In the genomic region with DNA sequence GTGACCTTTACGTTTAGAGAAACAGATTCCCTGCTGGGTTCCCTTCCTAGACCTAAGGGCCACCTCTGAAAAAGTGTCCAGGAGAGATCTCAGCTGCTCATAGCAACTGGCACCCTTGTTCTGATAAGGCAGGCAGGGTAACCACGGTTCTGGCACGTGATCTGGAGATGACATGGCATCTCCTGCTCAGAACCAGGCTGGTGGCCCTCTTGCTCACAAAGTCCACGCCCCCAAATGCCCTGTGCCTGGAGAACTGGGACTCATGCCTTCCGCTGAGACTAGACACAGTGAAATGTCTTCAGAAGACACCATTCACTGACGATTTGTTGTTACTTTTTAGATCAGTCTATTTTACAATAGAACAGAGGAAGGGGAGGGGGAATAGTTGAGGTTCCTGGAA, we compare ENCODE assay signal across 36 cellular contexts.
"Had no signal": no experiment of that assay in that cellular context is flagged by ENCODE, and none has a peak within 500 bp of the region (broad histone marks: within the 10 kb centered on the region; RNA-seq: fewer than 3 reads in every experiment).

No MANE protein-coding gene starts in this region.

- H3K27ac ChIP-seq: adrenal gland, Peyer's patch, VCaP had no signal

- ATAC-seq: activated naive CD4-positive, alpha-beta T cell treated with anti-CD3 and anti-CD28 coated beads, Interleukin-2, amount 50 U/mL, for 72 hours; activated T-cell treated with anti-CD3 and anti-CD28 coated beads, Interleukin-2, amount 50 U/mL, for 4 hours; PC-3 had no signal

- H3K4me1 ChIP-seq: adrenal gland had no signal

- FAIRE-seq: bronchial epithelial cell had no signal

- H3K36me3 ChIP-seq: adrenal gland, MG63, Peyer's patch had no signal

- H3K4me3 ChIP-seq: adrenal gland, MG63, Peyer's patch had no signal

- H3K27me3 ChIP-seq: adrenal gland, MG63, Peyer's patch had no signal

- H3K9me3 ChIP-seq: adrenal gland, MG63, Peyer's patch had no signal

- DNase-seq: activated B cell treated with CpG ODN at 0.5 μM for 24 hours; activated CD4-positive, alpha-beta memory T cell treated with anti-CD3 and anti-CD28 coated beads for 36 hours; activated CD4-positive, alpha-beta T cell treated with anti-CD3 and anti-CD28 coated beads for 4 hours; activated CD4-positive, alpha-beta T cell treated with anti-CD3 and anti-CD28 coated beads, Interleukin-2, amount 50 U/mL, for 1 hour; activated CD4-positive, CD25-positive, alpha-beta regulatory T cell treated with anti-CD3 and anti-CD28 coated beads, Interleukin-2, amount 50 U/mL, for 72 hours; activated CD8-positive, alpha-beta memory T cell treated with anti-CD3 and anti-CD28 coated beads, Interleukin-2, amount 50 U/mL, for 4 hours; activated gamma-delta T cell treated with Interleukin-2 at 50 U/mL for 16 hours; activated naive CD4-positive, alpha-beta T cell treated with anti-CD3 and anti-CD28 coated beads for 36 hours; activated T-cell treated with anti-CD3 and anti-CD28 coated beads for 4 hours; activated T-cell treated with anti-CD3 and anti-CD28 coated beads, Interleukin-2, amount 50 U/mL, for 4 hours; adrenal gland; anterior cingulate cortex; central memory CD4-positive, alpha-beta T cell; Kasumi-1; KG1; MG63; NCI-H1092 treated with DMSO at 0.1 percent for 48 hours; NCI-H1417; NCI-H187 treated with DMSO at 0.1 percent for 48 hours; NCI-H2081; NCI-H2171 treated with DMSO at 0.1 percent for 48 hours; NCI-H226; NCI-H446 treated with DMSO at 0.1 percent for 48 hours; NCI-H524; NCI-H748 treated with DMSO at 0.1 percent for 48 hours; NK-92 treated with Interleukin-12 subunit alpha and Interleukin-12 subunit beta, amount 100 ng/mL, for 24 hours; PC-3; Peyer's patch; RPMI8226; SW 1271; T-helper 1 cell; T-helper 2 cell; T-helper 9 cell had no signal
